In genomic region chr9:112233769-112234168, GRCh38 we compare ENCODE assay signal across 14 cellular contexts. TPM values are rescaled to one million over a fixed set of nuclear protein-coding genes. Genes with fewer than 3 reads are reported as not detected.
A peak's percentile ranks its signal among the peaks of the same experiment; 100 is the strongest.
DNase-seq lines count a peak whose midpoint lies in the region; ATAC-seq and TF ChIP-seq lines count a peak whose summit lies in the region.
"Had no signal": no experiment of that assay in that cellular context is flagged by ENCODE, and none has a peak within 500 bp of the region (broad histone marks: within the 10 kb centered on the region; RNA-seq: fewer than 3 reads in every experiment).

No MANE protein-coding gene starts in this region.

- H3K36me3 Mint-ChIP-seq in activated CD4-positive, alpha-beta T cell treated with anti-CD3 and anti-CD28 coated beads for 36 hours (ENCODE audit: low read depth), result peaks cover 26% of the 10 kb centered on the region
- H3K36me3 Mint-ChIP-seq in endodermal cell (ENCODE audit: low read depth), result peaks cover 20% of the 10 kb centered on the region

- peaks cover 12% of the 10 kb centered on the region; the same call in 1 of the 2 replicates for H3K79me2 ChIP-seq in PC-9 (ENCODE audit: low read depth)
- H3K79me2 ChIP-seq in trophoblast cell (ENCODE audit: control insufficient read depth, insufficient read depth, low read length, poor library complexity), result no peaks in the 10 kb centered on the region

- no peak overlapping the region for H2BK12ac ChIP-seq in trophoblast cell (ENCODE audit: low read length)

- H4K12ac ChIP-seq in trophoblast cell (ENCODE audit: low read depth, low read length), result no peak overlapping the region

- ATAC-seq in activated CD4-positive, alpha-beta T cell treated with anti-CD3 and anti-CD28 coated beads for 36 hours, result no peak
- ATAC-seq: left ventricle myocardium superior had no signal

- WGBS in trophoblast cell (ENCODE audit: extremely low coverage, insufficient coverage, insufficient read length), result no CpG with 5 or more reads among the region's 1 CpG
- 86 to 88% methylated on average over 1 of the region's 1 CpG for WGBS in endodermal cell (ENCODE audit: insufficient coverage in 1 of 2, insufficient read length in 1 of 2), 2 experiments

- no peaks in the 10 kb centered on the region for H3K27me3 Mint-ChIP-seq in activated CD4-positive, alpha-beta T cell treated with anti-CD3 and anti-CD28 coated beads for 36 hours
- no peaks in the 10 kb centered on the region for H3K27me3 Mint-ChIP-seq in endodermal cell (ENCODE audit: insufficient read depth)
- H3K27me3 Mint-ChIP-seq: activated naive CD8-positive, alpha-beta T cell treated with anti-CD3 and anti-CD28 coated beads for 36 hours had no signal

- peaks cover 7% of the 10 kb centered on the region for H3K4me1 Mint-ChIP-seq in activated CD4-positive, alpha-beta T cell treated with anti-CD3 and anti-CD28 coated beads for 36 hours
- peaks cover 7% of the 10 kb centered on the region for H3K4me1 Mint-ChIP-seq in endodermal cell

- no peak overlapping the region for H3K4ac ChIP-seq in trophoblast cell (ENCODE audit: low read depth, low read length)

- intact Hi-C loops in PC-9 (cut with micrococcal nuclease; ENCODE audit: unreplicated experiment), result loop anchor here (5.0 kb wide), 1 partner anchor 99 kb away; the partner anchor contains the start of gene PTBP3
- intact Hi-C loops in activated CD4-positive, alpha-beta T cell treated with anti-CD3 and anti-CD28 coated beads for 36 hours (cut with DNase I, micrococcal nuclease), result no loop called here

- H4K8ac ChIP-seq in trophoblast cell (ENCODE audit: low read depth, low read length), result no peak overlapping the region

- 0 out of 2 replicates have a peak, but pooled peaks cover 5% of the 10 kb centered on the region for H3K36me3 ChIP-seq in PC-9 (ENCODE audit: low read depth)
- H3K36me3 ChIP-seq in trophoblast cell (ENCODE audit: control insufficient read depth in 1 of 2, insufficient read depth in 2 of 2, low read length in 2 of 2), result peaks cover 3 to 6% of the 10 kb centered on the region in 2 experiments
- peaks cover 43% of the 10 kb centered on the region for H3K36me3 ChIP-seq in endodermal cell (ENCODE audit: control insufficient read depth, insufficient read depth, low read length)

- no peak overlapping the region for H3K27ac Mint-ChIP-seq in activated CD4-positive, alpha-beta T cell treated with anti-CD3 and anti-CD28 coated beads for 36 hours
- no peak overlapping the region for H3K27ac Mint-ChIP-seq in endodermal cell
- H3K27ac Mint-ChIP-seq: activated naive CD8-positive, alpha-beta T cell treated with anti-CD3 and anti-CD28 coated beads for 36 hours; nephron progenitor cell had no signal

- H3K4me1 ChIP-seq in PC-9 (replicated peaks; ENCODE audit: insufficient read depth) (peaks cover 6% of the 10 kb centered on the region), trophoblast cell (ENCODE audit: control insufficient read depth in 1 of 2, insufficient read depth in 2 of 2, low read length in 2 of 2) (peaks cover 0 to 3% of the 10 kb centered on the region in 2 experiments), endodermal cell (ENCODE audit: control insufficient read depth, insufficient read depth, low read length) (no peaks in the 10 kb centered on the region)

- H3F3A ChIP-seq in PC-9 (ENCODE audit: insufficient read depth, low read depth), result peaks cover 6% of the 10 kb centered on the region; the same call in 1 of the 2 replicates

- no peak overlapping the region for H3K4me3 ChIP-seq in PC-9
- no peak overlapping the region for H3K4me3 ChIP-seq in trophoblast cell (ENCODE audit: low read depth, low read length)
- no peak overlapping the region for H3K4me3 ChIP-seq in endodermal cell (ENCODE audit: low read length)
- H3K4me3 ChIP-seq: skin epidermis had no signal

- no peak overlapping the region for H3K4me3 Mint-ChIP-seq in activated CD4-positive, alpha-beta T cell treated with anti-CD3 and anti-CD28 coated beads for 36 hours
- H3K4me3 Mint-ChIP-seq in endodermal cell, result no peak overlapping the region
- H3K4me3 Mint-ChIP-seq: activated naive CD8-positive, alpha-beta T cell treated with anti-CD3 and anti-CD28 coated beads for 36 hours; nephron progenitor cell had no signal

- H4K91ac ChIP-seq in trophoblast cell (ENCODE audit: low read depth, low read length), result no peak overlapping the region

- H3K9me3 ChIP-seq in PC-9 (ENCODE audit: insufficient read depth, low read depth) (no peaks in the 10 kb centered on the region), trophoblast cell (ENCODE audit: insufficient read depth, low read depth, low read length) (no peaks in the 10 kb centered on the region), endodermal cell (ENCODE audit: control insufficient read depth, low read length) (no peaks in the 10 kb centered on the region)

- no peaks in the 10 kb centered on the region for H3K79me1 ChIP-seq in trophoblast cell (ENCODE audit: low read length)

- no peak overlapping the region for H2BK5ac ChIP-seq in trophoblast cell (ENCODE audit: low read depth, low read length, poor library complexity)

- H3K14ac ChIP-seq in trophoblast cell (ENCODE audit: low read length), result no peak overlapping the region

- H3K9ac ChIP-seq in trophoblast cell (ENCODE audit: low read length) (no peak overlapping the region), endodermal cell (ENCODE audit: extremely low read depth, low read length, poor library complexity, severe bottlenecking) (no peak overlapping the region)

- POLR2A ChIA-PET in PC-9 (lab: Charles Lee; ENCODE audit: unreplicated experiment), result interaction anchor here (0.6 kb wide), 1 partner anchor 472 kb away, joined by 9 read pairs; no protein-coding TSS in a partner anchor
- POLR2A ChIA-PET in activated CD4-positive, alpha-beta T cell treated with anti-CD3 and anti-CD28 coated beads for 36 hours (lab: Charles Lee), result no interaction called here

- peak overlapping the region; percentile 22 for H3K27ac ChIP-seq in PC-9
- H3K27ac ChIP-seq in trophoblast cell (ENCODE audit: low read depth, low read length), result no peak overlapping the region
- H3K27ac ChIP-seq in endodermal cell (ENCODE audit: low read depth, low read length), result no peak overlapping the region
- H3K27ac ChIP-seq in caudate nucleus (ENCODE audit: low read depth, low read length), result no peak overlapping the region
- H3K27ac ChIP-seq: skin epidermis had no signal

- H3K18ac ChIP-seq in trophoblast cell (ENCODE audit: low read length), result no peak overlapping the region

- H3K4me2 ChIP-seq in PC-9 (no peak overlapping the region), trophoblast cell (ENCODE audit: low read length) (no peak overlapping the region)

- no TSS peak for BruUV-seq in PC-9 (replicated peaks; lab: Mats Ljungman, UMichigan)

- DNase-seq in GM03348 (ENCODE audit: low spot score) (peak; percentile 63), PC-9 (peak in 1 of 2 experiments; percentile 51), fibroblast of gingiva (ENCODE audit: low read depth) (peak; percentile 91), trophoblast cell (peak; percentile 81 to 87), endodermal cell (no peak), caudate nucleus (lab: John Stamatoyannopoulos, UW) (no peak)
- no peak for DNase-seq in activated CD4-positive, alpha-beta T cell treated with anti-CD3 and anti-CD28 coated beads for 36 hours
- DNase-seq: activated CD4-positive, CD25-positive, alpha-beta regulatory T cell treated with anti-CD3 and anti-CD28 coated beads, Interleukin-2, amount 50 U/mL, for 72 hours; activated naive CD8-positive, alpha-beta T cell treated with anti-CD3 and anti-CD28 coated beads for 36 hours; hippocampal formation; left ventricle myocardium superior; NCI-H345; nephron progenitor cell had no signal

- H3K9me2 ChIP-seq in PC-9 (ENCODE audit: insufficient read depth), result no peaks in the 10 kb centered on the region

- no peaks in the 10 kb centered on the region for H3K9me3 Mint-ChIP-seq in activated CD4-positive, alpha-beta T cell treated with anti-CD3 and anti-CD28 coated beads for 36 hours (ENCODE audit: low read depth)
- H3K9me3 Mint-ChIP-seq in endodermal cell, result no peaks in the 10 kb centered on the region
- H3K9me3 Mint-ChIP-seq: activated naive CD8-positive, alpha-beta T cell treated with anti-CD3 and anti-CD28 coated beads for 36 hours; nephron progenitor cell had no signal

- no peak overlapping the region for H2BK120ac ChIP-seq in trophoblast cell (ENCODE audit: insufficient read depth, low read length, poor library complexity)

- H3K23ac ChIP-seq in trophoblast cell (ENCODE audit: low read length), result no peak overlapping the region

- no peak overlapping the region for H2AFZ ChIP-seq in PC-9
- H2AFZ ChIP-seq in trophoblast cell (ENCODE audit: insufficient read depth, low read length, poor library complexity), result no peak overlapping the region

- no peak overlapping the region for H2AK5ac ChIP-seq in trophoblast cell (ENCODE audit: low read length)

- H4K20me1 ChIP-seq in PC-9 (ENCODE audit: insufficient read depth), result no peaks in the 10 kb centered on the region

- no peaks in the 10 kb centered on the region for H3K27me3 ChIP-seq in PC-9 (ENCODE audit: insufficient read depth, low read depth)
- H3K27me3 ChIP-seq in trophoblast cell (ENCODE audit: insufficient read depth, low read length), result no peaks in the 10 kb centered on the region
- H3K27me3 ChIP-seq in endodermal cell (ENCODE audit: control insufficient read depth, insufficient read depth, low read length, poor library complexity, severe bottlenecking), result no peaks in the 10 kb centered on the region

- CTCF ChIA-PET in PC-9 (lab: Charles Lee), result interaction anchor here (0.6 to 0.9 kb wide), 2 partner anchors 100 to 121 kb away, joined by 3 to 4 read pairs; partner anchors contain the start of gene PTBP3
- CTCF ChIA-PET in activated CD4-positive, alpha-beta T cell treated with anti-CD3 and anti-CD28 coated beads for 36 hours (lab: Charles Lee), result no interaction called here

- TF ChIP-seq CTCF in PC-9 (conservative IDR thresholded peaks at IDR 0.05) (no peak), endodermal cell (conservative IDR thresholded peaks at IDR 0.05) (no peak)

RNA-seq across cellular contexts. Expression of gene SUSD1, which starts 58.7 kb away (rescaled TPM):
- total RNA-seq in PC-9 (2021) (16.5 and 23.2 TPM in 2 replicates), endodermal cell (10 to 100 TPM in 1 of 2 donors, 1 to 10 TPM in 1; 7.7 to 10.4 TPM)
- 15.6 TPM in 2 replicates for polyA plus RNA-seq in trophoblast cell (2013)
- total RNA-seq in activated CD4-positive, alpha-beta T cell treated with anti-CD3 and anti-CD28 coated beads for 36 hours, result 1 to 10 TPM; 2.5 TPM
- 3.6 TPM for polyA plus RNA-seq in endodermal cell (2013, experiment 1 of 2)
- 3.1 TPM for polyA plus RNA-seq in endodermal cell (2013, experiment 2 of 2)

Comparison
In these comparisons a context has a peak if more than half of its experiments do, and no peak if none do; other contexts are left out.
1. DNase-seq: peak in GM03348 (single experiment), fibroblast of gingiva (single experiment) and trophoblast cell (2 of 2); none in activated CD4-positive, alpha-beta T cell treated with anti-CD3 and anti-CD28 coated beads for 36 hours (single experiment), endodermal cell (single experiment) and caudate nucleus (0 of 61).